In genomic region chr14:71358209-71358931, GRCh38 we compare ENCODE assay signal across 16 cellular contexts. TPM values are rescaled to one million over a fixed set of nuclear protein-coding genes. Genes with fewer than 3 reads are reported as not detected.
DNase-seq lines count a peak whose midpoint lies in the region; ATAC-seq and TF ChIP-seq lines count a peak whose summit lies in the region.
"Had no signal": no experiment of that assay in that cellular context is flagged by ENCODE, and none has a peak within 500 bp of the region (broad histone marks: within the 10 kb centered on the region; RNA-seq: fewer than 3 reads in every experiment).

No MANE protein-coding gene starts in this region.

- H3K4me1 ChIP-seq in OCI-LY3 (ENCODE audit: low read length), result peaks cover 78% of the 10 kb centered on the region
- peaks cover 18 to 34% (median 25%) of the 10 kb centered on the region in 4 donors for H3K4me1 ChIP-seq in upper lobe of left lung
- H3K4me1 ChIP-seq in right cardiac atrium (ENCODE audit: control insufficient read depth, insufficient read depth, low read length), result peaks cover 4% of the 10 kb centered on the region

- peak overlapping the region; percentile 32; the same call in 1 of the 2 replicates for H3K9ac ChIP-seq in OCI-LY3 (ENCODE audit: low read length)

- peak overlapping the region; percentile 77 for H3K4me2 ChIP-seq in OCI-LY3 (ENCODE audit: low read length)

- intact Hi-C loops in right cardiac atrium (cut with DNase I), result no loop called here

- POLR2A ChIA-PET in AG04450 (lab: Yijun Ruan, JAX), result interaction anchor here (1.4 kb wide), 1 partner anchor 134 kb away, joined by 3 read pairs; no protein-coding TSS in a partner anchor

- H3K9me3 ChIP-seq in AG04450 (ENCODE audit: control insufficient read depth, insufficient read depth, low read length), result no peaks in the 10 kb centered on the region; the same call in 1 of the 2 replicates
- peaks cover 6% of the 10 kb centered on the region; the same call in 1 of the 2 replicates for H3K9me3 ChIP-seq in OCI-LY3 (ENCODE audit: insufficient read depth, low read length)
- H3K9me3 ChIP-seq in upper lobe of left lung, result no peaks in the 10 kb centered on the region
- no peaks in the 10 kb centered on the region for H3K9me3 ChIP-seq in right cardiac atrium (ENCODE audit: control insufficient read depth, low read length)
- H3K9me3 ChIP-seq: psoas muscle had no signal

- peaks cover 61% of the 10 kb centered on the region for H3K79me2 ChIP-seq in OCI-LY3 (ENCODE audit: low read length)

- CTCF ChIA-PET in AG04450 (lab: Charles Lee), result interaction anchor here (0.5 to 1.1 kb wide), 2 partner anchors 192 to 240 kb away, joined by 3 read pairs; no protein-coding TSS in a partner anchor

- no peaks in the 10 kb centered on the region for H4K20me1 ChIP-seq in OCI-LY3 (ENCODE audit: insufficient read depth, low read length)

- TF ChIP-seq CTCF in AG04450 (IDR thresholded peaks at IDR 0.05; ENCODE audit: low read depth, low read length) (no peak), GM12864 (IDR thresholded peaks at IDR 0.05; ENCODE audit: low read depth, low read length, missing control alignments) (no peak), OCI-LY3 (IDR thresholded peaks at IDR 0.05; ENCODE audit: low read depth, low read length) (no peak), upper lobe of left lung (IDR thresholded peaks at IDR 0.05) (no peak)

- H2AFZ ChIP-seq in OCI-LY3 (ENCODE audit: low read depth, low read length), result no peak overlapping the region

- H3K27me3 ChIP-seq in AG04450 (ENCODE audit: control insufficient read depth, insufficient read depth, low read length), result no peaks in the 10 kb centered on the region
- no peaks in the 10 kb centered on the region for H3K27me3 ChIP-seq in OCI-LY3 (ENCODE audit: low read depth, low read length)
- no peaks in the 10 kb centered on the region for H3K27me3 ChIP-seq in upper lobe of left lung
- no peaks in the 10 kb centered on the region for H3K27me3 ChIP-seq in right cardiac atrium (ENCODE audit: control insufficient read depth, insufficient read depth)

- no peak for TF ChIP-seq POLR2A in upper lobe of left lung (IDR thresholded peaks at IDR 0.05)

- DNase-seq in AG04450 (ENCODE audit: low read depth, low spot score), result peak; percentile 66
- DNase-seq in GM12864 (ENCODE audit: low read depth), result peak; percentile 35
- peak; percentile 34 for DNase-seq in iris pigment epithelial cell (ENCODE audit: low read depth)
- DNase-seq in cerebellar nuclear complex (lab: John Stamatoyannopoulos, UW), result no peak
- no peak for DNase-seq in upper lobe of left lung
- no peak for DNase-seq in right cardiac atrium
- DNase-seq: activated CD8-positive, alpha-beta memory T cell treated with anti-CD3 and anti-CD28 coated beads, Interleukin-2, amount 10 ng/mL, durations not matched to agents 7 days and 5 days; DND-41; effector memory CD4-positive, alpha-beta T cell; kidney; NCI-H1436; NCI-H524; psoas muscle; stimulated activated naive CD4-positive, alpha-beta T cell treated with Interleukin-2 at 50 U/mL for 16 hours had no signal

- peaks cover 13% of the 10 kb centered on the region for H3K36me3 ChIP-seq in OCI-LY3 (replicated peaks; ENCODE audit: low read depth, low read length)
- no peaks in the 10 kb centered on the region for H3K36me3 ChIP-seq in upper lobe of left lung

- 79 to 80% methylated on average over 6 of the region's 6 CpGs for WGBS in upper lobe of left lung, 2 donors
- 85% methylated on average over 6 of the region's 6 CpGs for WGBS in right cardiac atrium

- no peak for ATAC-seq in GM19452 (IDR thresholded peaks at IDR 0.05; ENCODE audit: unreplicated experiment)
- ATAC-seq in upper lobe of left lung (ENCODE audit: low FRiP score in 2 of 2), result no peak
- ATAC-seq in right cardiac atrium, result no peak
- ATAC-seq: activated CD8-positive, alpha-beta memory T cell treated with anti-CD3 and anti-CD28 coated beads, Interleukin-2, amount 10 ng/mL, durations not matched to agents 7 days and 5 days; psoas muscle had no signal

- H3K27ac ChIP-seq in AG04450 (ENCODE audit: low read depth, low read length) (peak overlapping the region; percentile 77), OCI-LY3 (ENCODE audit: low read length) (peak overlapping the region; percentile 93), upper lobe of left lung (no peak overlapping the region), right cardiac atrium (ENCODE audit: low read length) (no peak overlapping the region)
- H3K27ac ChIP-seq: psoas muscle had no signal

- no peak overlapping the region for H3K4me3 ChIP-seq in AG04450 (ENCODE audit: low read depth, low read length)
- H3K4me3 ChIP-seq in GM12864 (ENCODE audit: low read depth, low read length), result no peak overlapping the region; the same call in 1 of the 2 replicates
- peak overlapping the region; percentile 50 for H3K4me3 ChIP-seq in OCI-LY3 (ENCODE audit: low read length)
- no peak overlapping the region for H3K4me3 ChIP-seq in upper lobe of left lung
- H3K4me3 ChIP-seq in right cardiac atrium (ENCODE audit: low read length), result no peak overlapping the region
- H3K4me3 ChIP-seq: psoas muscle had no signal

- no peak for TF ChIP-seq EP300 in upper lobe of left lung (IDR thresholded peaks at IDR 0.05)

RNA-seq across cellular contexts. Expression of gene SIPA1L1, which starts 38.1 kb away (rescaled TPM):
- polyA plus RNA-seq in AG04450 (2011; rRNA removed), result 41.4 and 45.5 TPM in 2 replicates
- polyA minus RNA-seq in AG04450 (2011; rRNA and poly(A)+ RNA removed), result 78.0 and 78.2 TPM in 2 replicates
- 10 to 100 TPM; 44.1 to 89.5 (median 57.7) TPM for total RNA-seq in upper lobe of left lung
- 1 to 10 TPM; 6.8 to 8.9 (median 7.9) TPM for total RNA-seq in right cardiac atrium
- 3.3 TPM for polyA plus RNA-seq in right cardiac atrium

Comparison
In these comparisons a context has a peak if more than half of its experiments do, and no peak if none do; other contexts are left out.
1. DNase-seq: peak in AG04450 (single experiment), GM12864 (single experiment) and iris pigment epithelial cell (single experiment); none in cerebellar nuclear complex (0 of 2), upper lobe of left lung (0 of 2) and right cardiac atrium (0 of 3).
2. H3K27ac ChIP-seq: peak in AG04450 (single experiment) and OCI-LY3 (single experiment); none in upper lobe of left lung (0 of 4) and right cardiac atrium (single experiment).
3. RNA of gene SIPA1L1, which starts 38.1 kb away (total RNA-seq): 44.1 to 89.5 TPM in upper lobe of left lung; 6.8 to 8.9 TPM in right cardiac atrium; every median in the first group is over 4 times any median in the second.